1 cellular context compared by ENCODE assay signal in the genomic region with DNA sequence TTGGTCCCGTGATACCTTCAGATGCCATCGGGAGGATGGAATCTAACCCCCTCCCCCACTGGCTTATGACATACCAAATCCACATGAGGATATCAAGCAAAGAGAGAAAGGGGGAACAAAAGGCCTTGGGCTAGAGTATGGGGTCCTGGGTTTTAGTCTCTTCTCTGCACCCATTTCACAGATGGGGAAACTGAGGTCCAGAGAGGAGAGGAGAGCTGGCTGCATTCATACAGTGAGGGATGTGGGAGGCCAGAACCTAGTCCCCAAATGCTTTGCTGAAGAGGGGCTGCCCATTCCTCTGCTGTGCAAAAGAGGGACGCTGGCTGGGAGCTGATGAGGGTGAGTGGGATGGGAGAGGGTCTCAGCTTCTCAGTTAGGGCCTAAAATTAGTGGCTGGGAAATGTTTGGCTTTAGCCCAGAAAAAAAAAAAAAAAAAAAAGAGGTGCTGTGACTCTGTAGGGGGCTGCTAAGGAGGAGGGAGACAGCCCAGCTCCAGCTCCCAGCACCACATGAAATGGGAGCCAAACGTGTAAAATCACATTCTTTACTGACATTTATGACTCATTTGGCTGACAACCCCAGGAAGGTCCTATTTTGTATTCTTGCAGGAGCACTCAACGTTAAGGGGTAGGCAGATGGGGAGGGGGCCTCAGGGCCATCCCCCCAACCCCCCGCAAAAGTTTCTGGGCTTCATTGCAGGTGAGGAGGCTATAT.
TF ChIP-seq lines count a peak whose summit lies in the region.

No MANE protein-coding gene starts in this region.

TF ChIP-seq in K562, 482 proteins besides CTCF, POLR2A, EP300 and RAD21:
- 0 out of 2 replicates have a peak, but pooled peaks have one; percentile 40 for TF ChIP-seq SMARCA5 (IDR thresholded peaks at IDR 0.05)
- TF ChIP-seq COPS2 (conservative IDR thresholded peaks at IDR 0.05) = no peak
- peak; percentile 84 for TF ChIP-seq RBM25 (IDR thresholded peaks at IDR 0.05; ENCODE audit: low read depth, low read length, severe bottlenecking)
- TF ChIP-seq, protein P1, sequence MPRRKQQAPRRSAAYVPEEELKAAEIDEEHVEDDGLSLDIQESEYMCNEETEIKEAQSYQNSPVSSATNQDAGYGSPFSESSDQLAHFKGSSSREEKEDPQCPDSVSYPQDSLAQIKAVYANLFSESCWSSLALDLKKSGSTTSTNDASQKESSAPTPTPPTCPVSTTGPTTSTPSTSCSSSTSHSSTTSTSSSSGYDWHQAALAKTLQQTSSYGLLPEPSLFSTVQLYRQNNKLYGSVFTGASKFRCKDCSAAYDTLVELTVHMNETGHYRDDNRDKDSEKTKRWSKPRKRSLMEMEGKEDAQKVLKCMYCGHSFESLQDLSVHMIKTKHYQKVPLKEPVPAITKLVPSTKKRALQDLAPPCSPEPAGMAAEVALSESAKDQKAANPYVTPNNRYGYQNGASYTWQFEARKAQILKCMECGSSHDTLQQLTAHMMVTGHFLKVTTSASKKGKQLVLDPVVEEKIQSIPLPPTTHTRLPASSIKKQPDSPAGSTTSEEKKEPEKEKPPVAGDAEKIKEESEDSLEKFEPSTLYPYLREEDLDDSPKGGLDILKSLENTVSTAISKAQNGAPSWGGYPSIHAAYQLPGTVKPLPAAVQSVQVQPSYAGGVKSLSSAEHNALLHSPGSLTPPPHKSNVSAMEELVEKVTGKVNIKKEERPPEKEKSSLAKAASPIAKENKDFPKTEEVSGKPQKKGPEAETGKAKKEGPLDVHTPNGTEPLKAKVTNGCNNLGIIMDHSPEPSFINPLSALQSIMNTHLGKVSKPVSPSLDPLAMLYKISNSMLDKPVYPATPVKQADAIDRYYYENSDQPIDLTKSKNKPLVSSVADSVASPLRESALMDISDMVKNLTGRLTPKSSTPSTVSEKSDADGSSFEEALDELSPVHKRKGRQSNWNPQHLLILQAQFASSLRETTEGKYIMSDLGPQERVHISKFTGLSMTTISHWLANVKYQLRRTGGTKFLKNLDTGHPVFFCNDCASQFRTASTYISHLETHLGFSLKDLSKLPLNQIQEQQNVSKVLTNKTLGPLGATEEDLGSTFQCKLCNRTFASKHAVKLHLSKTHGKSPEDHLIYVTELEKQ (CRISPR knock-in tag; IDR thresholded peaks at IDR 0.05) = no peak
- TF ChIP-seq RCOR1 (IDR thresholded peaks at IDR 0.05; ENCODE audit: borderline replicate concordance in 1 of 2, low read depth in 2 of 2, low read length in 2 of 2) = 0 out of 4 replicates have a peak, but pooled peaks of 1 of the 2 experiments have one; percentile 7
- peak; percentile 58 for TF ChIP-seq BCOR (IDR thresholded peaks at IDR 0.05)
- 0 out of 2 replicates have a peak, but pooled peaks have one; percentile 56 for TF ChIP-seq ADNP (tag; IDR thresholded peaks at IDR 0.05)
